ENCODE assay signal across 9 cellular contexts in genomic region chr19:15199652-15200574, GRCh38. TPM values are rescaled to one million over a fixed set of nuclear protein-coding genes. Genes with fewer than 3 reads are reported as not detected.
A peak's percentile ranks its signal among the peaks of the same experiment; 100 is the strongest.
DNase-seq lines count a peak whose midpoint lies in the region; ATAC-seq and TF ChIP-seq lines count a peak whose summit lies in the region.
"Had no signal": no experiment of that assay in that cellular context is flagged by ENCODE, and none has a peak within 500 bp of the region (broad histone marks: within the 10 kb centered on the region; RNA-seq: fewer than 3 reads in every experiment).

No MANE protein-coding gene starts in this region.

- H3K4me1 ChIP-seq in left lung (peaks cover 0 to 25% of the 10 kb centered on the region in 2 donors), upper lobe of right lung (peaks cover 10% of the 10 kb centered on the region)

- no TSS peak for BruUV-seq in MCF 10A (replicated peaks; lab: Mats Ljungman, UMichigan)

- DNase-seq in activated CD8-positive, alpha-beta T cell treated with anti-CD3 and anti-CD28 coated beads for 36 hours: peak; percentile 10
- DNase-seq in activated CD8-positive, alpha-beta T cell treated with anti-CD3 and anti-CD28 coated beads, Interleukin-2, amount 10 ng/mL, durations not matched to agents 7 days and 5 days: no peak
- DNase-seq in MCF 10A (ENCODE audit: unreplicated experiment) (no peak), left lung (peak in 1 of 2 donors; percentile 79), upper lobe of right lung (no peak), NOMO-1 treated with DMSO at 0.1 percent for 48 hours (lab: John Stamatoyannopoulos, UW; ENCODE audit: unreplicated experiment) (no peak), CD1c-positive myeloid dendritic cell (ENCODE audit: extremely low spot score) (no peak)
- no peak for DNase-seq in natural killer cell treated with Interleukin-12 subunit alpha and Interleukin-12 subunit beta and Interleukin-15 and Interleukin-18, amount 100 ng/mL, for 72 hours (ENCODE audit: low spot score)

- TF ChIP-seq CTCF in activated CD8-positive, alpha-beta T cell treated with anti-CD3 and anti-CD28 coated beads for 36 hours (IDR thresholded peaks at IDR 0.05): no peak
- no peak for TF ChIP-seq CTCF in MCF 10A (IDR thresholded peaks at IDR 0.05; ENCODE audit: unreplicated experiment)
- TF ChIP-seq CTCF in left lung (IDR thresholded peaks at IDR 0.05): no peak
- TF ChIP-seq CTCF in upper lobe of right lung (IDR thresholded peaks at IDR 0.05): no peak

- CTCF ChIA-PET in activated CD8-positive, alpha-beta T cell treated with anti-CD3 and anti-CD28 coated beads for 36 hours (lab: Charles Lee): interaction anchor here (1.0 kb wide), 1 partner anchor 98 kb away, joined by 3 read pairs; no protein-coding TSS in a partner anchor
- CTCF ChIA-PET in activated CD8-positive, alpha-beta T cell treated with anti-CD3 and anti-CD28 coated beads, Interleukin-2, amount 10 ng/mL, durations not matched to agents 7 days and 5 days (lab: Charles Lee): no interaction called here
- CTCF ChIA-PET in MCF 10A (lab: Yijun Ruan, JAX): interaction anchor here (0.6 to 0.8 kb wide), 3 partner anchors 23 to 107 kb away, joined by 3 to 4 read pairs (median 3); no protein-coding TSS in a partner anchor

- H3K9me3 ChIP-seq in left lung (no peaks in the 10 kb centered on the region), upper lobe of right lung (no peaks in the 10 kb centered on the region)

- no peak overlapping the region for H3K27ac Mint-ChIP-seq in activated CD8-positive, alpha-beta T cell treated with anti-CD3 and anti-CD28 coated beads for 36 hours
- H3K27ac Mint-ChIP-seq in activated CD8-positive, alpha-beta T cell treated with anti-CD3 and anti-CD28 coated beads, Interleukin-2, amount 10 ng/mL, durations not matched to agents 7 days and 5 days: no peak overlapping the region
- no peak overlapping the region for H3K27ac Mint-ChIP-seq in MCF 10A (ENCODE audit: low read depth, unreplicated experiment)
- H3K27ac Mint-ChIP-seq in natural killer cell treated with Interleukin-12 subunit alpha and Interleukin-12 subunit beta and Interleukin-15 and Interleukin-18, amount 100 ng/mL, for 72 hours: no peak overlapping the region

- H3K9me3 Mint-ChIP-seq in activated CD8-positive, alpha-beta T cell treated with anti-CD3 and anti-CD28 coated beads for 36 hours: no peaks in the 10 kb centered on the region
- no peaks in the 10 kb centered on the region for H3K9me3 Mint-ChIP-seq in activated CD8-positive, alpha-beta T cell treated with anti-CD3 and anti-CD28 coated beads, Interleukin-2, amount 10 ng/mL, durations not matched to agents 7 days and 5 days (ENCODE audit: insufficient read depth)
- H3K9me3 Mint-ChIP-seq in MCF 10A (ENCODE audit: unreplicated experiment): no peaks in the 10 kb centered on the region
- H3K9me3 Mint-ChIP-seq in natural killer cell treated with Interleukin-12 subunit alpha and Interleukin-12 subunit beta and Interleukin-15 and Interleukin-18, amount 100 ng/mL, for 72 hours: no peaks in the 10 kb centered on the region

- H3K27me3 Mint-ChIP-seq in activated CD8-positive, alpha-beta T cell treated with anti-CD3 and anti-CD28 coated beads for 36 hours: peaks cover 50% of the 10 kb centered on the region
- peaks cover 49% of the 10 kb centered on the region for H3K27me3 Mint-ChIP-seq in activated CD8-positive, alpha-beta T cell treated with anti-CD3 and anti-CD28 coated beads, Interleukin-2, amount 10 ng/mL, durations not matched to agents 7 days and 5 days (ENCODE audit: low read depth)
- peaks cover 23% of the 10 kb centered on the region for H3K27me3 Mint-ChIP-seq in MCF 10A (ENCODE audit: insufficient read depth, unreplicated experiment)
- H3K27me3 Mint-ChIP-seq in natural killer cell treated with Interleukin-12 subunit alpha and Interleukin-12 subunit beta and Interleukin-15 and Interleukin-18, amount 100 ng/mL, for 72 hours: peaks cover 32 to 37% of the 10 kb centered on the region in 2 donors

- H3K27ac ChIP-seq in left lung: peak overlapping the region; percentile 37 to 62
- H3K27ac ChIP-seq in upper lobe of right lung: peak overlapping the region; percentile 55

- no peak for ATAC-seq in activated CD8-positive, alpha-beta T cell treated with anti-CD3 and anti-CD28 coated beads for 36 hours
- ATAC-seq in activated CD8-positive, alpha-beta T cell treated with anti-CD3 and anti-CD28 coated beads, Interleukin-2, amount 10 ng/mL, durations not matched to agents 7 days and 5 days: no peak
- ATAC-seq in left lung: peak; percentile 18
- no peak for ATAC-seq in upper lobe of right lung
- no peak for ATAC-seq in natural killer cell treated with Interleukin-12 subunit alpha and Interleukin-12 subunit beta and Interleukin-15 and Interleukin-18, amount 100 ng/mL, for 72 hours

- peaks cover 9% of the 10 kb centered on the region for H3K4me1 Mint-ChIP-seq in activated CD8-positive, alpha-beta T cell treated with anti-CD3 and anti-CD28 coated beads for 36 hours (ENCODE audit: low read depth)
- H3K4me1 Mint-ChIP-seq in activated CD8-positive, alpha-beta T cell treated with anti-CD3 and anti-CD28 coated beads, Interleukin-2, amount 10 ng/mL, durations not matched to agents 7 days and 5 days (ENCODE audit: low read depth): peaks cover 10% of the 10 kb centered on the region
- peaks cover 18% of the 10 kb centered on the region for H3K4me1 Mint-ChIP-seq in MCF 10A (ENCODE audit: insufficient read depth, unreplicated experiment)
- H3K4me1 Mint-ChIP-seq in natural killer cell treated with Interleukin-12 subunit alpha and Interleukin-12 subunit beta and Interleukin-15 and Interleukin-18, amount 100 ng/mL, for 72 hours (ENCODE audit: low read depth in 2 of 2): peaks cover 9 to 12% of the 10 kb centered on the region in 2 donors

- H3K36me3 Mint-ChIP-seq in activated CD8-positive, alpha-beta T cell treated with anti-CD3 and anti-CD28 coated beads for 36 hours (ENCODE audit: low read depth): no peaks in the 10 kb centered on the region
- H3K36me3 Mint-ChIP-seq in activated CD8-positive, alpha-beta T cell treated with anti-CD3 and anti-CD28 coated beads, Interleukin-2, amount 10 ng/mL, durations not matched to agents 7 days and 5 days (ENCODE audit: low read depth): no peaks in the 10 kb centered on the region
- H3K36me3 Mint-ChIP-seq in MCF 10A (ENCODE audit: insufficient read depth, unreplicated experiment): no peaks in the 10 kb centered on the region
- no peaks in the 10 kb centered on the region for H3K36me3 Mint-ChIP-seq in natural killer cell treated with Interleukin-12 subunit alpha and Interleukin-12 subunit beta and Interleukin-15 and Interleukin-18, amount 100 ng/mL, for 72 hours

- no peak overlapping the region for H3K4me3 Mint-ChIP-seq in activated CD8-positive, alpha-beta T cell treated with anti-CD3 and anti-CD28 coated beads for 36 hours
- H3K4me3 Mint-ChIP-seq in activated CD8-positive, alpha-beta T cell treated with anti-CD3 and anti-CD28 coated beads, Interleukin-2, amount 10 ng/mL, durations not matched to agents 7 days and 5 days: no peak overlapping the region
- peak overlapping the region; percentile 59 for H3K4me3 Mint-ChIP-seq in MCF 10A (ENCODE audit: unreplicated experiment)
- H3K4me3 Mint-ChIP-seq in natural killer cell treated with Interleukin-12 subunit alpha and Interleukin-12 subunit beta and Interleukin-15 and Interleukin-18, amount 100 ng/mL, for 72 hours: no peak overlapping the region

- POLR2A ChIA-PET in activated CD8-positive, alpha-beta T cell treated with anti-CD3 and anti-CD28 coated beads for 36 hours (lab: Charles Lee): interaction anchor here (1.4 kb wide), 1 partner anchor 22 kb away, joined by 4 read pairs; no protein-coding TSS in a partner anchor
- POLR2A ChIA-PET in activated CD8-positive, alpha-beta T cell treated with anti-CD3 and anti-CD28 coated beads, Interleukin-2, amount 10 ng/mL, durations not matched to agents 7 days and 5 days (lab: Charles Lee): no interaction called here
- POLR2A ChIA-PET in MCF 10A (lab: Yijun Ruan, JAX): interaction anchor here (0.5 to 1.2 kb wide), 4 partner anchors 52 to 283 kb away, joined by 3 to 7 read pairs (median 4); partner anchors contain the start of gene AKAP8

- H3K27me3 ChIP-seq in left lung: peaks cover 0 to 81% of the 10 kb centered on the region in 2 donors
- H3K27me3 ChIP-seq in upper lobe of right lung: peaks cover 6% of the 10 kb centered on the region

- H3K4me3 ChIP-seq in left lung (peak overlapping the region; percentile 47 to 59), upper lobe of right lung (peak overlapping the region; percentile 52)

- intact Hi-C loops in activated CD8-positive, alpha-beta T cell treated with anti-CD3 and anti-CD28 coated beads for 36 hours (cut with micrococcal nuclease): no loop called here
- intact Hi-C loops in MCF 10A (cut with micrococcal nuclease) (no loop called here), left lung (cut with DNase I) (no loop called here), upper lobe of right lung (cut with DNase I) (no loop called here)

- H3K36me3 ChIP-seq in left lung: no peaks in the 10 kb centered on the region
- no peaks in the 10 kb centered on the region for H3K36me3 ChIP-seq in upper lobe of right lung

RNA-seq across cellular contexts. Expression of gene NOTCH3, which starts 0.9 kb away (rescaled TPM):
- under 1 TPM in 1 of 2 experiments, not detected in 1; 0.16 TPM for total RNA-seq in activated CD8-positive, alpha-beta T cell treated with anti-CD3 and anti-CD28 coated beads for 36 hours
- not detected for total RNA-seq in activated CD8-positive, alpha-beta T cell treated with anti-CD3 and anti-CD28 coated beads, Interleukin-2, amount 10 ng/mL, durations not matched to agents 7 days and 5 days
- total RNA-seq in MCF 10A (2022) (3.7 and 7.7 TPM in 2 replicates), left lung (10 to 100 TPM; 73.2 to 94.1 TPM), upper lobe of right lung (67.9 TPM)
- not detected for total RNA-seq in natural killer cell treated with Interleukin-12 subunit alpha and Interleukin-12 subunit beta and Interleukin-15 and Interleukin-18, amount 100 ng/mL, for 72 hours

RNA-seq across cellular contexts. Expression of gene EPHX3, which starts 32.3 kb away (rescaled TPM):
- not detected for total RNA-seq in activated CD8-positive, alpha-beta T cell treated with anti-CD3 and anti-CD28 coated beads for 36 hours
- total RNA-seq in activated CD8-positive, alpha-beta T cell treated with anti-CD3 and anti-CD28 coated beads, Interleukin-2, amount 10 ng/mL, durations not matched to agents 7 days and 5 days: under 1 TPM; 0.21 to 0.29 TPM
- 0.96 and 1.1 TPM in 2 replicates for total RNA-seq in MCF 10A (2022)
- 1 to 10 TPM; 1.6 to 7.6 TPM for total RNA-seq in left lung
- 2.5 TPM for total RNA-seq in upper lobe of right lung
- 1 to 10 TPM in 1 of 2 donors, under 1 TPM in 1; 0.81 to 1.0 TPM for total RNA-seq in natural killer cell treated with Interleukin-12 subunit alpha and Interleukin-12 subunit beta and Interleukin-15 and Interleukin-18, amount 100 ng/mL, for 72 hours
- total RNA-seq: G401 had no signal
